In genomic region chr9:21455320-21455719, GRCh38 we compare ENCODE assay signal across 8 cellular contexts. TPM values are rescaled to one million over a fixed set of nuclear protein-coding genes. Genes with fewer than 3 reads are reported as not detected.
DNase-seq lines count a peak whose midpoint lies in the region; ATAC-seq and TF ChIP-seq lines count a peak whose summit lies in the region.

No MANE protein-coding gene starts in this region.

- H3K27ac Mint-ChIP-seq in T-cell = no peak overlapping the region

- CTCF ChIA-PET in T-cell (lab: Charles Lee) = interaction anchor here (0.6 to 4.5 kb wide), 20 partner anchors 8 to 304 kb away, joined by 3 to 34 read pairs (median 4); partner anchors contain the start of gene KLHL9 (in 1 of the 2)

- H2AFZ ChIP-seq in DND-41 (ENCODE audit: low read depth, low read length) = no peak overlapping the region

- H3K27me3 ChIP-seq in DND-41 (ENCODE audit: insufficient read depth, low read length, poor library complexity) (no peaks in the 10 kb centered on the region), sigmoid colon (no peaks in the 10 kb centered on the region)

- TF ChIP-seq EP300 in sigmoid colon (IDR thresholded peaks at IDR 0.05) = no peak

- ATAC-seq in DND-41 (ENCODE audit: insufficient read depth, low read depth) = peak; percentile 66; the same call in 1 of the 3 replicates
- peak; percentile 97 for ATAC-seq in GM19438 (IDR thresholded peaks at IDR 0.05; ENCODE audit: low read depth, unreplicated experiment)
- ATAC-seq in HG03457 (IDR thresholded peaks at IDR 0.05; ENCODE audit: unreplicated experiment) = peak; percentile 88
- ATAC-seq in T-cell (replicated peaks in 1 of 4) = peak; percentile 63 to 87 (median 70)

- H3K27ac ChIP-seq in DND-41 (ENCODE audit: low read length) (no peak overlapping the region), sigmoid colon (no peak overlapping the region)

- H3K4me1 Mint-ChIP-seq in T-cell = peaks cover 0 to 2% (median 0%) of the 10 kb centered on the region in 3 donors

- no peak overlapping the region for H3K4me3 Mint-ChIP-seq in T-cell

- peaks cover 7 to 32% of the 10 kb centered on the region in 2 donors for H3K27me3 Mint-ChIP-seq in T-cell

- DNase-seq in DND-41 = no peak
- DNase-seq in T-cell = peak in 18 of 34 experiments; percentile 2 to 25 (median 9)
- peak; percentile 54 for DNase-seq in fibroblast of villous mesenchyme (ENCODE audit: low read depth)
- no peak for DNase-seq in sigmoid colon
- no peak for DNase-seq in NCI-H1436 (lab: John Stamatoyannopoulos, UW)
- DNase-seq in NK-92 (lab: John Stamatoyannopoulos, UW; ENCODE audit: unreplicated experiment) = no peak

- POLR2A ChIA-PET in T-cell (lab: Charles Lee) = no interaction called here

- H3K4me2 ChIP-seq in DND-41 (ENCODE audit: insufficient read depth, low read length) = no peak overlapping the region

- no peaks in the 10 kb centered on the region for H3K36me3 Mint-ChIP-seq in T-cell

- no peaks in the 10 kb centered on the region for H4K20me1 ChIP-seq in DND-41 (ENCODE audit: insufficient read depth, low read length)

- peak; percentile 56 for TF ChIP-seq CTCF in DND-41 (IDR thresholded peaks at IDR 0.05; ENCODE audit: borderline replicate concordance, extremely low read depth, low read length, poor library complexity, severe bottlenecking)
- peak; percentile 83 for TF ChIP-seq CTCF in fibroblast of villous mesenchyme (IDR thresholded peaks at IDR 0.05; ENCODE audit: insufficient read depth, low read depth, low read length)
- peak in 3 of 4 experiments; percentile 40 to 64 (median 61) for TF ChIP-seq CTCF in sigmoid colon (IDR thresholded peaks at IDR 0.05)

- H3K4me3 ChIP-seq in DND-41 (ENCODE audit: low read depth in 1 of 2, low read length in 2 of 2) (no peak overlapping the region), fibroblast of villous mesenchyme (ENCODE audit: low read depth, low read length) (no peak overlapping the region), sigmoid colon (no peak overlapping the region)

- H3K4me1 ChIP-seq in DND-41 (ENCODE audit: insufficient read depth, low read length) = no peaks in the 10 kb centered on the region
- peaks cover 0 to 11% (median 5%) of the 10 kb centered on the region in 4 donors for H3K4me1 ChIP-seq in sigmoid colon

- H3K9me3 ChIP-seq in DND-41 (ENCODE audit: insufficient read depth, low read length, severe bottlenecking) (no peaks in the 10 kb centered on the region), sigmoid colon (no peaks in the 10 kb centered on the region)

- no peak for TF ChIP-seq POLR2A in sigmoid colon (IDR thresholded peaks at IDR 0.05)

- H3K9ac ChIP-seq in DND-41 (ENCODE audit: low read depth, low read length) = no peak overlapping the region

- H3K36me3 ChIP-seq in DND-41 (ENCODE audit: insufficient read depth, low read length) (no peaks in the 10 kb centered on the region), sigmoid colon (no peaks in the 10 kb centered on the region)

- intact Hi-C loops in sigmoid colon (cut with DNase I) = no loop called here

- H3K9me3 Mint-ChIP-seq in T-cell = no peaks in the 10 kb centered on the region

- H3K79me2 ChIP-seq in DND-41 (ENCODE audit: insufficient read depth, low read length) = no peaks in the 10 kb centered on the region

RNA-seq across cellular contexts. Expression of gene IFNA1, which starts 15.1 kb away (rescaled TPM):
- total RNA-seq in T-cell = not detected
- total RNA-seq in fibroblast of villous mesenchyme = not detected in 2 replicates
- not detected for total RNA-seq in sigmoid colon
- under 1 TPM in 1 of 3 donors, not detected in 2; 0.09 TPM for polyA plus RNA-seq in sigmoid colon

RNA-seq across cellular contexts. Expression of gene IFNE, which starts 26.8 kb away (rescaled TPM):
- under 1 TPM in 2 of 5 donors, not detected in 3; 0.16 to 0.25 TPM for total RNA-seq in T-cell
- total RNA-seq in fibroblast of villous mesenchyme = 1.7 and 2.3 TPM in 2 replicates
- not detected for total RNA-seq in sigmoid colon
- polyA plus RNA-seq in sigmoid colon = not detected

RNA-seq across cellular contexts. Expression of gene IFNA8, which starts 46.4 kb away (rescaled TPM):
- total RNA-seq in T-cell = not detected
- not detected in 2 replicates for total RNA-seq in fibroblast of villous mesenchyme
- total RNA-seq in sigmoid colon = not detected
- not detected for polyA plus RNA-seq in sigmoid colon

Comparison
In these comparisons a context has a peak if more than half of its experiments do, and no peak if none do; other contexts are left out.
1. DNase-seq: peak in T-cell (18 of 34) and fibroblast of villous mesenchyme (single experiment); none in DND-41 (single experiment), sigmoid colon (single experiment), NCI-H1436 (single experiment) and NK-92 (single experiment).
2. Peak in every context shown above with its lines, with median percentiles within 50 percentile points of each other: ATAC-seq and CTCF ChIP-seq.